Comparison of ENCODE assay signal across 34 cellular contexts in the genomic region with DNA sequence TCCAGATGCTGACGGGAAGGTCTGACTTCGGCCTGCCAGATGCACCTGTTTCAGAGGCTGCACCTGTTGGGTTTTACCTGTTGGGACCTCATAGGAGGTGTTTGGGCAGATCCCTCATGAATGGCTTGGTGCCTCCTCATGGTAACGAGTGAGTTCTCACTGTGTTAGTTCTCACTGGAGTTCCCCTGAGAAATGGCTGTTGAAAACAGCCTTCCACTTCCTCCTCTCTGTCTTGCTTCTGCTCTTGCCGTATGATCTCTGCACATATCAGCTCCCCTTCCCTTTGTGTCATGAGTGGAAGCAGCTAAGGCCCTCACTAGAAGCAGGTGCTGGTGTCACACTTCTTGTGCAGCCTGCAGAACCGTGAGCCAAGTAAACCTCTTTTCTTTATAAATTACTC.
"Had no signal": no experiment of that assay in that cellular context is flagged by ENCODE, and none has a peak within 500 bp of the region (broad histone marks: within the 10 kb centered on the region; RNA-seq: fewer than 3 reads in every experiment).

No MANE protein-coding gene starts in this region.

- FAIRE-seq: colon had no signal

- H3K27ac ChIP-seq: brain microvascular endothelial cell, Peyer's patch, SJSA1, WERI-Rb-1 had no signal

- H3K4me3 ChIP-seq: MG63, Peyer's patch, SJSA1 had no signal

- H3K9me3 ChIP-seq: MG63, Peyer's patch, SJSA1 had no signal

- H3K27me3 ChIP-seq: brain microvascular endothelial cell, Peyer's patch had no signal

- H3K4me1 ChIP-seq: Peyer's patch, SJSA1 had no signal

- DNase-seq: activated CD4-positive, alpha-beta T cell treated with anti-CD3 and anti-CD28 coated beads, Interleukin-2, amount 10 ng/mL, durations not matched to agents 24 days and 14 days; activated CD4-positive, alpha-beta T cell treated with anti-CD3 and anti-CD28 coated beads, Interleukin-2, amount 50 U/mL, for 4 hours; activated CD8-positive, alpha-beta T cell treated with anti-CD3 and anti-CD28 coated beads for 36 hours; activated effector memory CD4-positive, alpha-beta T cell treated with anti-CD3 and anti-CD28 coated beads, Interleukin-2, amount 50 U/mL, for 16 hours; activated naive CD4-positive, alpha-beta T cell; activated naive CD4-positive, alpha-beta T cell treated with anti-CD3 and anti-CD28 coated beads, Interleukin-2, amount 50 U/mL, for 16 hours; activated naive CD8-positive, alpha-beta T cell treated with anti-CD3 and anti-CD28 coated beads for 36 hours; activated T-cell treated with anti-CD3 and anti-CD28 coated beads, Interleukin-2, amount 50 U/mL, for 1 hour; activated T-cell treated with anti-CD3 and anti-CD28 coated beads, Interleukin-2, amount 50 U/mL, for 72 hours; amniotic stem cell; aorta; brain microvascular endothelial cell; central memory CD4-positive, alpha-beta T cell; Kasumi-1; MG63; NCI-H1048; NCI-H1105 treated with DMSO at 0.1 percent for 48 hours; NCI-H1436 treated with DMSO at 0.1 percent for 48 hours; NCI-H1694 treated with DMSO at 0.1 percent for 48 hours; NCI-H2029; NCI-H2107; NCI-H345; NCI-H524 treated with DMSO at 0.1 percent for 48 hours; PC-3; Peyer's patch; RPMI8226; SHP77 treated with DMSO at 0.1 percent for 48 hours; T-cell; T1000; WERI-Rb-1 had no signal

- ATAC-seq: activated CD8-positive, alpha-beta T cell treated with anti-CD3 and anti-CD28 coated beads for 36 hours; activated T-cell treated with anti-CD3 and anti-CD28 coated beads, Interleukin-2, amount 50 U/mL, for 72 hours; activated T-helper 17 cell treated with anti-CD3 and anti-CD28 coated beads, Interleukin-2, amount 50 U/mL, for 72 hours; PC-3; SK-N-SH treated with all-trans-retinoic acid at 6 μM for 48 hours had no signal

- H3K36me3 ChIP-seq: brain microvascular endothelial cell, MG63, Peyer's patch, SJSA1, WERI-Rb-1 had no signal
